ENCODE assay signal across 1 cellular context in genomic region chr4:6527683-6528595, GRCh38.
TF ChIP-seq lines count a peak whose summit lies in the region.

No MANE protein-coding gene starts in this region.

TF ChIP-seq in GM23338, 12 proteins besides CTCF, POLR2A, EP300 and RAD21 (continued from another document):
- TF ChIP-seq ZNF462 (CRISPR knock-in tag; IDR thresholded peaks at IDR 0.05) (no peak), REST (IDR thresholded peaks at IDR 0.05; ENCODE audit: unreplicated experiment) (no peak), NANOG (IDR thresholded peaks at IDR 0.05; ENCODE audit: borderline replicate concordance) (no peak)
